In genomic region chr14:28746247-28746646, GRCh38 we compare ENCODE assay signal across 22 cellular contexts.
DNase-seq lines count a peak whose midpoint lies in the region; ATAC-seq lines count a peak whose summit lies in the region.
"Had no signal": no experiment of that assay in that cellular context is flagged by ENCODE, and none has a peak within 500 bp of the region (broad histone marks: within the 10 kb centered on the region; RNA-seq: fewer than 3 reads in every experiment).

No MANE protein-coding gene starts in this region.

- ATAC-seq in GM18508 (IDR thresholded peaks at IDR 0.05; ENCODE audit: insufficient read depth, unreplicated experiment): peak; percentile 66
- ATAC-seq in GM19395 (IDR thresholded peaks at IDR 0.05; ENCODE audit: unreplicated experiment): peak; percentile 66
- ATAC-seq in GM21717 (IDR thresholded peaks at IDR 0.05; ENCODE audit: unreplicated experiment): peak; percentile 49
- ATAC-seq in HG03196 (IDR thresholded peaks at IDR 0.05; ENCODE audit: unreplicated experiment): peak; percentile 71
- no peak for ATAC-seq in HG02610 (IDR thresholded peaks at IDR 0.05; ENCODE audit: unreplicated experiment)
- ATAC-seq in GM19351 (IDR thresholded peaks at IDR 0.05; ENCODE audit: unreplicated experiment): no peak
- no peak for ATAC-seq in HG03521 (IDR thresholded peaks at IDR 0.05; ENCODE audit: unreplicated experiment)
- ATAC-seq: A549, K562 had no signal

- no peak for DNase-seq in NCI-H524 (lab: John Stamatoyannopoulos, UW)
- DNase-seq: Caco-2; CD4-positive, alpha-beta T cell; DMS153; GF-D8; GM23248; HCEC 1CT; NCI-H1092 treated with DMSO at 0.1 percent for 48 hours; NCI-H146; NCI-H2029 treated with DMSO at 0.1 percent for 48 hours; NCI-H226; NCI-H526; T1000 had no signal

Comparison
In these comparisons a context has a peak if more than half of its experiments do, and no peak if none do; other contexts are left out.
1. ATAC-seq: peak in GM18508 (single experiment), GM19395 (single experiment), GM21717 (single experiment) and HG03196 (single experiment); none in HG02610 (single experiment), GM19351 (single experiment) and HG03521 (single experiment).